1 cellular context compared by ENCODE assay signal in the genomic region with DNA sequence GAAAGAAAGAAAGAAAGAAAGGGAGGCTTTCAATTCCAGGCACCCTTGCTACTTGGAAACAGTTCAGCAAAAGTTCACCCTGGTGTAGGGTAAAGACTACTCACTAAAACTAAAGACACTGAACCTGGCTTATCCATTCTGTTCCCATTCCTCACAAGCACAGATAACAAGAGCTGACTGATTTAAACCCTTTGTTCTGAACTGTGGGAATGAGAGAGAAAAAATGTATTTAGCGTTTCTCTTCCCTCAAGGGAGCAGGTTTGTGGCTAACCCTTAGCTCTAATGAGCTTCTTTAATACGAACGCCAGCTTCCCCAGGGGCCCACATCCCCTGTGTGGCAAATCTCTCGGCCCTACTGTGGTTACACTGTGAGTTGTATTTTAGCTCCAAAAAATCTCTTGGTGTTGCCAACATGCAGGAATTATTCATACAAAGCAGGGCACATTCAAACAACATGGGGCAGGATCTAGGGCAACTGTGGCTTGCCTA.
TF ChIP-seq lines count a peak whose summit lies in the region.

No MANE protein-coding gene starts in this region.

TF ChIP-seq in GM12878, 131 proteins besides CTCF, POLR2A, EP300 and RAD21 (continued from another document):
- TF ChIP-seq, protein P1, sequence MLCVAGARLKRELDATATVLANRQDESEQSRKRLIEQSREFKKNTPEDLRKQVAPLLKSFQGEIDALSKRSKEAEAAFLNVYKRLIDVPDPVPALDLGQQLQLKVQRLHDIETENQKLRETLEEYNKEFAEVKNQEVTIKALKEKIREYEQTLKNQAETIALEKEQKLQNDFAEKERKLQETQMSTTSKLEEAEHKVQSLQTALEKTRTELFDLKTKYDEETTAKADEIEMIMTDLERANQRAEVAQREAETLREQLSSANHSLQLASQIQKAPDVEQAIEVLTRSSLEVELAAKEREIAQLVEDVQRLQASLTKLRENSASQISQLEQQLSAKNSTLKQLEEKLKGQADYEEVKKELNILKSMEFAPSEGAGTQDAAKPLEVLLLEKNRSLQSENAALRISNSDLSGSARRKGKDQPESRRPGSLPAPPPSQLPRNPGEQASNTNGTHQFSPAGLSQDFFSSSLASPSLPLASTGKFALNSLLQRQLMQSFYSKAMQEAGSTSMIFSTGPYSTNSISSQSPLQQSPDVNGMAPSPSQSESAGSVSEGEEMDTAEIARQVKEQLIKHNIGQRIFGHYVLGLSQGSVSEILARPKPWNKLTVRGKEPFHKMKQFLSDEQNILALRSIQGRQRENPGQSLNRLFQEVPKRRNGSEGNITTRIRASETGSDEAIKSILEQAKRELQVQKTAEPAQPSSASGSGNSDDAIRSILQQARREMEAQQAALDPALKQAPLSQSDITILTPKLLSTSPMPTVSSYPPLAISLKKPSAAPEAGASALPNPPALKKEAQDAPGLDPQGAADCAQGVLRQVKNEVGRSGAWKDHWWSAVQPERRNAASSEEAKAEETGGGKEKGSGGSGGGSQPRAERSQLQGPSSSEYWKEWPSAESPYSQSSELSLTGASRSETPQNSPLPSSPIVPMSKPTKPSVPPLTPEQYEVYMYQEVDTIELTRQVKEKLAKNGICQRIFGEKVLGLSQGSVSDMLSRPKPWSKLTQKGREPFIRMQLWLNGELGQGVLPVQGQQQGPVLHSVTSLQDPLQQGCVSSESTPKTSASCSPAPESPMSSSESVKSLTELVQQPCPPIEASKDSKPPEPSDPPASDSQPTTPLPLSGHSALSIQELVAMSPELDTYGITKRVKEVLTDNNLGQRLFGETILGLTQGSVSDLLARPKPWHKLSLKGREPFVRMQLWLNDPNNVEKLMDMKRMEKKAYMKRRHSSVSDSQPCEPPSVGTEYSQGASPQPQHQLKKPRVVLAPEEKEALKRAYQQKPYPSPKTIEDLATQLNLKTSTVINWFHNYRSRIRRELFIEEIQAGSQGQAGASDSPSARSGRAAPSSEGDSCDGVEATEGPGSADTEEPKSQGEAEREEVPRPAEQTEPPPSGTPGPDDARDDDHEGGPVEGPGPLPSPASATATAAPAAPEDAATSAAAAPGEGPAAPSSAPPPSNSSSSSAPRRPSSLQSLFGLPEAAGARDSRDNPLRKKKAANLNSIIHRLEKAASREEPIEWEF (IDR thresholded peaks at IDR 0.05; ENCODE audit: insufficient replicate concordance, low read depth, low read length), result peak; percentile 95
- TF ChIP-seq RB1 (IDR thresholded peaks at IDR 0.05; ENCODE audit: borderline replicate concordance) (peak; percentile 94; the same call in 1 of the 2 replicates), CREM (IDR thresholded peaks at IDR 0.05; ENCODE audit: low read depth) (no peak), NBN (IDR thresholded peaks at IDR 0.05) (peak; percentile 48), ETV6 (conservative IDR thresholded peaks at IDR 0.05 in 1 of 2, IDR thresholded peaks at IDR 0.05 in 1 of 2; ENCODE audit: borderline replicate concordance in 1 of 2, low read depth in 1 of 2) (no peak), IKZF1 (conservative IDR thresholded peaks at IDR 0.05) (peak; percentile 91)
- TF ChIP-seq, protein P2, sequence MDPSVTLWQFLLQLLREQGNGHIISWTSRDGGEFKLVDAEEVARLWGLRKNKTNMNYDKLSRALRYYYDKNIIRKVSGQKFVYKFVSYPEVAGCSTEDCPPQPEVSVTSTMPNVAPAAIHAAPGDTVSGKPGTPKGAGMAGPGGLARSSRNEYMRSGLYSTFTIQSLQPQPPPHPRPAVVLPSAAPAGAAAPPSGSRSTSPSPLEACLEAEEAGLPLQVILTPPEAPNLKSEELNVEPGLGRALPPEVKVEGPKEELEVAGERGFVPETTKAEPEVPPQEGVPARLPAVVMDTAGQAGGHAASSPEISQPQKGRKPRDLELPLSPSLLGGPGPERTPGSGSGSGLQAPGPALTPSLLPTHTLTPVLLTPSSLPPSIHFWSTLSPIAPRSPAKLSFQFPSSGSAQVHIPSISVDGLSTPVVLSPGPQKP (IDR thresholded peaks at IDR 0.05; ENCODE audit: low read depth, low read length), result no peak
- TF ChIP-seq, protein P3, sequence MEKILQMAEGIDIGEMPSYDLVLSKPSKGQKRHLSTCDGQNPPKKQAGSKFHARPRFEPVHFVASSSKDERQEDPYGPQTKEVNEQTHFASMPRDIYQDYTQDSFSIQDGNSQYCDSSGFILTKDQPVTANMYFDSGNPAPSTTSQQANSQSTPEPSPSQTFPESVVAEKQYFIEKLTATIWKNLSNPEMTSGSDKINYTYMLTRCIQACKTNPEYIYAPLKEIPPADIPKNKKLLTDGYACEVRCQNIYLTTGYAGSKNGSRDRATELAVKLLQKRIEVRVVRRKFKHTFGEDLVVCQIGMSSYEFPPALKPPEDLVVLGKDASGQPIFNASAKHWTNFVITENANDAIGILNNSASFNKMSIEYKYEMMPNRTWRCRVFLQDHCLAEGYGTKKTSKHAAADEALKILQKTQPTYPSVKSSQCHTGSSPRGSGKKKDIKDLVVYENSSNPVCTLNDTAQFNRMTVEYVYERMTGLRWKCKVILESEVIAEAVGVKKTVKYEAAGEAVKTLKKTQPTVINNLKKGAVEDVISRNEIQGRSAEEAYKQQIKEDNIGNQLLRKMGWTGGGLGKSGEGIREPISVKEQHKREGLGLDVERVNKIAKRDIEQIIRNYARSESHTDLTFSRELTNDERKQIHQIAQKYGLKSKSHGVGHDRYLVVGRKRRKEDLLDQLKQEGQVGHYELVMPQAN (conservative IDR thresholded peaks at IDR 0.05), result no peak
- TF ChIP-seq, protein P4, sequence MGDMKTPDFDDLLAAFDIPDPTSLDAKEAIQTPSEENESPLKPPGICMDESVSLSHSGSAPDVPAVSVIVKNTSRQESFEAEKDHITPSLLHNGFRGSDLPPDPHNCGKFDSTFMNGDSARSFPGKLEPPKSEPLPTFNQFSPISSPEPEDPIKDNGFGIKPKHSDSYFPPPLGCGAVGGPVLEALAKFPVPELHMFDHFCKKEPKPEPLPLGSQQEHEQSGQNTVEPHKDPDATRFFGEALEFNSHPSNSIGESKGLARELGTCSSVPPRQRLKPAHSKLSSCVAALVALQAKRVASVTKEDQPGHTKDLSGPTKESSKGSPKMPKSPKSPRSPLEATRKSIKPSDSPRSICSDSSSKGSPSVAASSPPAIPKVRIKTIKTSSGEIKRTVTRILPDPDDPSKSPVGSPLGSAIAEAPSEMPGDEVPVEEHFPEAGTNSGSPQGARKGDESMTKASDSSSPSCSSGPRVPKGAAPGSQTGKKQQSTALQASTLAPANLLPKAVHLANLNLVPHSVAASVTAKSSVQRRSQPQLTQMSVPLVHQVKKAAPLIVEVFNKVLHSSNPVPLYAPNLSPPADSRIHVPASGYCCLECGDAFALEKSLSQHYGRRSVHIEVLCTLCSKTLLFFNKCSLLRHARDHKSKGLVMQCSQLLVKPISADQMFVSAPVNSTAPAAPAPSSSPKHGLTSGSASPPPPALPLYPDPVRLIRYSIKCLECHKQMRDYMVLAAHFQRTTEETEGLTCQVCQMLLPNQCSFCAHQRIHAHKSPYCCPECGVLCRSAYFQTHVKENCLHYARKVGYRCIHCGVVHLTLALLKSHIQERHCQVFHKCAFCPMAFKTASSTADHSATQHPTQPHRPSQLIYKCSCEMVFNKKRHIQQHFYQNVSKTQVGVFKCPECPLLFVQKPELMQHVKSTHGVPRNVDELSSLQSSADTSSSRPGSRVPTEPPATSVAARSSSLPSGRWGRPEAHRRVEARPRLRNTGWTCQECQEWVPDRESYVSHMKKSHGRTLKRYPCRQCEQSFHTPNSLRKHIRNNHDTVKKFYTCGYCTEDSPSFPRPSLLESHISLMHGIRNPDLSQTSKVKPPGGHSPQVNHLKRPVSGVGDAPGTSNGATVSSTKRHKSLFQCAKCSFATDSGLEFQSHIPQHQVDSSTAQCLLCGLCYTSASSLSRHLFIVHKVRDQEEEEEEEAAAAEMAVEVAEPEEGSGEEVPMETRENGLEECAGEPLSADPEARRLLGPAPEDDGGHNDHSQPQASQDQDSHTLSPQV (IDR thresholded peaks at IDR 0.05), result 0 out of 2 replicates have a peak, but pooled peaks have one; percentile 6
- TF ChIP-seq, protein P5, sequence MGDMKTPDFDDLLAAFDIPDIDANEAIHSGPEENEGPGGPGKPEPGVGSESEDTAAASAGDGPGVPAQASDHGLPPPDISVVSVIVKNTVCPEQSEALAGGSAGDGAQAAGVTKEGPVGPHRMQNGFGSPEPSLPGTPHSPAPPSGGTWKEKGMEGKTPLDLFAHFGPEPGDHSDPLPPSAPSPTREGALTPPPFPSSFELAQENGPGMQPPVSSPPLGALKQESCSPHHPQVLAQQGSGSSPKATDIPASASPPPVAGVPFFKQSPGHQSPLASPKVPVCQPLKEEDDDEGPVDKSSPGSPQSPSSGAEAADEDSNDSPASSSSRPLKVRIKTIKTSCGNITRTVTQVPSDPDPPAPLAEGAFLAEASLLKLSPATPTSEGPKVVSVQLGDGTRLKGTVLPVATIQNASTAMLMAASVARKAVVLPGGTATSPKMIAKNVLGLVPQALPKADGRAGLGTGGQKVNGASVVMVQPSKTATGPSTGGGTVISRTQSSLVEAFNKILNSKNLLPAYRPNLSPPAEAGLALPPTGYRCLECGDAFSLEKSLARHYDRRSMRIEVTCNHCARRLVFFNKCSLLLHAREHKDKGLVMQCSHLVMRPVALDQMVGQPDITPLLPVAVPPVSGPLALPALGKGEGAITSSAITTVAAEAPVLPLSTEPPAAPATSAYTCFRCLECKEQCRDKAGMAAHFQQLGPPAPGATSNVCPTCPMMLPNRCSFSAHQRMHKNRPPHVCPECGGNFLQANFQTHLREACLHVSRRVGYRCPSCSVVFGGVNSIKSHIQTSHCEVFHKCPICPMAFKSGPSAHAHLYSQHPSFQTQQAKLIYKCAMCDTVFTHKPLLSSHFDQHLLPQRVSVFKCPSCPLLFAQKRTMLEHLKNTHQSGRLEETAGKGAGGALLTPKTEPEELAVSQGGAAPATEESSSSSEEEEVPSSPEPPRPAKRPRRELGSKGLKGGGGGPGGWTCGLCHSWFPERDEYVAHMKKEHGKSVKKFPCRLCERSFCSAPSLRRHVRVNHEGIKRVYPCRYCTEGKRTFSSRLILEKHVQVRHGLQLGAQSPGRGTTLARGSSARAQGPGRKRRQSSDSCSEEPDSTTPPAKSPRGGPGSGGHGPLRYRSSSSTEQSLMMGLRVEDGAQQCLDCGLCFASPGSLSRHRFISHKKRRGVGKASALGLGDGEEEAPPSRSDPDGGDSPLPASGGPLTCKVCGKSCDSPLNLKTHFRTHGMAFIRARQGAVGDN (IDR thresholded peaks at IDR 0.05), result peak; percentile 64; the same call in 1 of the 2 replicates
